Comparison of ENCODE assay signal across 8 cellular contexts in the genomic region with DNA sequence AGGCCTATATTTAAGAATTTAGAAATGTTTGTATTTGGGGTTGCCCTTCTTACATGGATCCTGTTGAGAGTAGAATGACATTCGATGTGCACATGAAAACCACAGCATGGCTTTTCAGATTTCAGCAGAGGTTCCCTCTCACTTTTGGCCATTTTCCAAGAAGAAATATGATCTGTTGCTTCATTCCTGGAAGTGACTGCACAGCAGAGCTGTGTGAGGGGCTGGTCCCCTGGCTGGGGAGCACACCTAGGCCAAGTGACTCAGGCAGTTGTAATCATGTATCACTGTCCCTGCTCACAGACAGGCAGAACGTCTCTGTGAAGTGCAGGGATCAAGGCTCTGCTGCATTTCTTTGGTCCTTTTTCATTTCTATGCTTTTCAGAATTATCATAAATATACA. TPM values are rescaled to one million over a fixed set of nuclear protein-coding genes. Genes with fewer than 3 reads are reported as not detected.
A peak's percentile ranks its signal among the peaks of the same experiment; 100 is the strongest.
DNase-seq lines count a peak whose midpoint lies in the region; TF ChIP-seq lines count a peak whose summit lies in the region.

No MANE protein-coding gene starts in this region.

- peaks cover 13% of the 10 kb centered on the region for H3F3A ChIP-seq in GM23248 (ENCODE audit: insufficient read depth)

- dilution Hi-C loops in mammary epithelial cell (cut with HindIII; ENCODE audit: low sequenced_read_pairs) = no loop called here

- CTCF ChIA-PET in mammary epithelial cell (lab: Charles Lee; ENCODE audit: low non-redundant PET) = no interaction called here

- H3K9me3 Mint-ChIP-seq in CD14-positive monocyte = no peaks in the 10 kb centered on the region

- no TSS peak for BruUV-seq in mammary epithelial cell (replicated peaks; lab: Mats Ljungman, UMichigan)

- no peak overlapping the region for H4K91ac ChIP-seq in neuronal stem cell (ENCODE audit: low read depth, low read length, poor library complexity)

- H3K4me1 ChIP-seq in GM23248 (ENCODE audit: insufficient read depth) = peaks cover 20% of the 10 kb centered on the region
- peaks cover 30% of the 10 kb centered on the region for H3K4me1 ChIP-seq in mammary epithelial cell (ENCODE audit: insufficient read depth, low read length)
- peaks cover 45% of the 10 kb centered on the region for H3K4me1 ChIP-seq in parathyroid adenoma
- peaks cover 0 to 26% (median 12%) of the 10 kb centered on the region in 4 donors for H3K4me1 ChIP-seq in sigmoid colon
- no peaks in the 10 kb centered on the region for H3K4me1 ChIP-seq in neuronal stem cell (ENCODE audit: control insufficient read depth in 2 of 2, insufficient read depth in 1 of 2, low read depth in 1 of 2, low read length in 2 of 2)

- H2AFZ ChIP-seq in GM23248 = no peak overlapping the region
- no peak overlapping the region for H2AFZ ChIP-seq in mammary epithelial cell (ENCODE audit: low read depth, low read length)
- H2AFZ ChIP-seq in parathyroid adenoma = no peak overlapping the region
- H2AFZ ChIP-seq in neuronal stem cell (ENCODE audit: low read length) = no peak overlapping the region

- H3K27me3 ChIP-seq in GM23248 (replicated peaks; ENCODE audit: insufficient read depth) = no peaks in the 10 kb centered on the region
- H3K27me3 ChIP-seq in mammary epithelial cell (ENCODE audit: insufficient read depth, low read length) = no peaks in the 10 kb centered on the region
- H3K27me3 ChIP-seq in parathyroid adenoma (ENCODE audit: control insufficient read depth, insufficient read depth, low read length) = no peaks in the 10 kb centered on the region
- H3K27me3 ChIP-seq in sigmoid colon = no peaks in the 10 kb centered on the region
- H3K27me3 ChIP-seq in neuronal stem cell (ENCODE audit: control insufficient read depth in 3 of 3, insufficient read depth in 3 of 3, low read depth in 1 of 3, low read length in 3 of 3) = no peaks in the 10 kb centered on the region

- H3K79me1 ChIP-seq in neuronal stem cell (ENCODE audit: low read depth, low read length) = no peaks in the 10 kb centered on the region

- intact Hi-C loops in mammary epithelial cell (cut with micrococcal nuclease) = loop anchor here (1.0 kb wide), 1 partner anchor 39 kb away; a partner anchor contains a TSS
- intact Hi-C loops in CD14-positive monocyte (cut with micrococcal nuclease) = no loop called here
- intact Hi-C loops in sigmoid colon (cut with DNase I) = no loop called here

- no peak overlapping the region for H2BK12ac ChIP-seq in neuronal stem cell (ENCODE audit: low read length)

- no peak overlapping the region for H3K4me2 ChIP-seq in GM23248 (ENCODE audit: unreplicated experiment)
- no peak overlapping the region for H3K4me2 ChIP-seq in mammary epithelial cell (ENCODE audit: insufficient read depth, low read depth, low read length)
- peak overlapping the region; percentile 69 for H3K4me2 ChIP-seq in parathyroid adenoma (ENCODE audit: low read length)
- no peak overlapping the region for H3K4me2 ChIP-seq in neuronal stem cell (ENCODE audit: insufficient read depth, low read length, poor library complexity, severe bottlenecking)

- H4K8ac ChIP-seq in neuronal stem cell (ENCODE audit: low read depth, low read length) = no peak overlapping the region

- H3K27ac Mint-ChIP-seq in CD14-positive monocyte = peak overlapping the region in 1 of 7 donors; percentile 13

- no peak overlapping the region for H3K14ac ChIP-seq in neuronal stem cell (ENCODE audit: low read length)

- no peak for TF ChIP-seq POLR2A in sigmoid colon (IDR thresholded peaks at IDR 0.05)

- no peaks in the 10 kb centered on the region for H3K9me2 ChIP-seq in GM23248 (ENCODE audit: insufficient read depth)

- H3K27ac ChIP-seq in GM23248 = no peak overlapping the region
- H3K27ac ChIP-seq in mammary epithelial cell (ENCODE audit: insufficient read depth, low read depth, low read length) = no peak overlapping the region
- H3K27ac ChIP-seq in parathyroid adenoma = peak overlapping the region; percentile 91
- H3K27ac ChIP-seq in sigmoid colon = peak overlapping the region in 1 of 4 donors; percentile 70
- H3K27ac ChIP-seq in neuronal stem cell (replicated peaks; ENCODE audit: low read length) = no peak overlapping the region

- H2BK120ac ChIP-seq in neuronal stem cell (ENCODE audit: low read depth, low read length) = no peak overlapping the region

- DNase-seq in GM23248 (peak; percentile 74), NCI-H2107 treated with DMSO at 0.1 percent for 48 hours (lab: John Stamatoyannopoulos, UW; ENCODE audit: unreplicated experiment) (peak; percentile 86), mammary epithelial cell (peak; percentile 80), T-helper 9 cell (no peak), CD14-positive monocyte (ENCODE audit: low spot score) (no peak), sigmoid colon (no peak), neuronal stem cell (ENCODE audit: low spot score) (no peak)

- H3K27me3 Mint-ChIP-seq in CD14-positive monocyte (ENCODE audit: low read depth in 3 of 3) = no peaks in the 10 kb centered on the region

- TF ChIP-seq EP300 in sigmoid colon (IDR thresholded peaks at IDR 0.05) = no peak

- in situ Hi-C loops in GM23248 (cut with MboI) = no loop called here
- in situ Hi-C loops in mammary epithelial cell (cut with MboI; ENCODE audit: low sequenced_read_pairs in 2 of 2) = no loop called here

- peaks cover 25% of the 10 kb centered on the region for H3K36me3 ChIP-seq in GM23248 (ENCODE audit: low read depth)
- peaks cover 25% of the 10 kb centered on the region for H3K36me3 ChIP-seq in mammary epithelial cell (ENCODE audit: insufficient read depth, low read length)
- H3K36me3 ChIP-seq in parathyroid adenoma (ENCODE audit: control insufficient read depth, insufficient read depth, low read length) = peaks cover 9% of the 10 kb centered on the region
- H3K36me3 ChIP-seq in sigmoid colon = peaks cover 7 to 70% (median 25%) of the 10 kb centered on the region in 4 donors
- H3K36me3 ChIP-seq in neuronal stem cell (replicated peaks in 1 of 2; ENCODE audit: control insufficient read depth in 2 of 2, insufficient read depth in 2 of 2, low read length in 2 of 2) = peaks cover 24 to 100% of the 10 kb centered on the region in 2 donors

- peaks cover 2% of the 10 kb centered on the region for H3K4me1 Mint-ChIP-seq in CD14-positive monocyte

- no peak overlapping the region for H2BK15ac ChIP-seq in neuronal stem cell (ENCODE audit: low read length)

- H4K20me1 ChIP-seq in GM23248 (ENCODE audit: insufficient read depth) = no peaks in the 10 kb centered on the region
- H4K20me1 ChIP-seq in mammary epithelial cell (ENCODE audit: insufficient read depth, low read length) = no peaks in the 10 kb centered on the region

- H3K4ac ChIP-seq in neuronal stem cell (ENCODE audit: low read length) = no peak overlapping the region

- no peak overlapping the region for H2AK5ac ChIP-seq in neuronal stem cell (ENCODE audit: low read depth, low read length)

- 27 to 34% methylated on average over 2 of the region's 2 CpGs for WGBS in GM23248 (ENCODE audit: low coverage in 1 of 2, low lambda C conversion rate in 2 of 2, missing lambda C conversion rate in 2 of 2), 2 experiments
- 4% methylated on average over 2 of the region's 2 CpGs for WGBS in mammary epithelial cell (ENCODE audit: low coverage, missing lambda C conversion rate)
- 38 to 73% methylated on average over 2 of the region's 2 CpGs for WGBS in sigmoid colon, 2 donors
- WGBS in neuronal stem cell (ENCODE audit: extremely low coverage in 2 of 2, insufficient read length in 2 of 2, insufficient replicate concordance in 1 of 2), 2 donors = no CpG with 5 or more reads among the region's 2 CpGs

- H3K4me3 ChIP-seq in GM23248 (no peak overlapping the region), mammary epithelial cell (replicated peaks in 1 of 3; ENCODE audit: insufficient read depth in 1 of 3, low read depth in 2 of 3, low read length in 3 of 3) (no peak overlapping the region), parathyroid adenoma (ENCODE audit: low read depth, low read length) (peak overlapping the region; percentile 11), sigmoid colon (no peak overlapping the region), neuronal stem cell (ENCODE audit: low read length in 2 of 2) (no peak overlapping the region)

- TF ChIP-seq CTCF in mammary epithelial cell (conservative IDR thresholded peaks at IDR 0.05 in 1 of 2, IDR thresholded peaks at IDR 0.05 in 1 of 2; ENCODE audit: extremely low read depth in 1 of 2, insufficient read depth in 1 of 2, low read depth in 1 of 2, low read length in 2 of 2) (no peak), parathyroid adenoma (IDR thresholded peaks at IDR 0.05) (no peak), CD14-positive monocyte (IDR thresholded peaks at IDR 0.05) (no peak), sigmoid colon (IDR thresholded peaks at IDR 0.05) (no peak)

- H3K79me2 ChIP-seq in GM23248 (ENCODE audit: insufficient read depth) (no peaks in the 10 kb centered on the region), mammary epithelial cell (ENCODE audit: insufficient read depth, low read length) (no peaks in the 10 kb centered on the region), parathyroid adenoma (peaks cover 8% of the 10 kb centered on the region)

- no peaks in the 10 kb centered on the region for H3K9me3 ChIP-seq in GM23248 (ENCODE audit: low read depth)
- H3K9me3 ChIP-seq in mammary epithelial cell (replicated peaks; ENCODE audit: insufficient read depth, low read length) = no peaks in the 10 kb centered on the region
- no peaks in the 10 kb centered on the region for H3K9me3 ChIP-seq in parathyroid adenoma (ENCODE audit: control insufficient read depth, low read length)
- no peaks in the 10 kb centered on the region for H3K9me3 ChIP-seq in sigmoid colon
- peaks cover 0 to 7% of the 10 kb centered on the region in 2 donors for H3K9me3 ChIP-seq in neuronal stem cell (replicated peaks in 1 of 2; ENCODE audit: control insufficient read depth in 2 of 2, insufficient read depth in 1 of 2, low read depth in 1 of 2, low read length in 2 of 2)

- no peak overlapping the region for H3K9ac ChIP-seq in GM23248
- no peak overlapping the region for H3K9ac ChIP-seq in mammary epithelial cell (ENCODE audit: insufficient read depth, low read length)
- H3K9ac ChIP-seq in parathyroid adenoma = no peak overlapping the region
- H3K9ac ChIP-seq in neuronal stem cell (ENCODE audit: low read depth, low read length, poor library complexity) = no peak overlapping the region

- no peak overlapping the region for H2BK5ac ChIP-seq in neuronal stem cell (ENCODE audit: low read length)

- H3K18ac ChIP-seq in neuronal stem cell (ENCODE audit: low read length) = no peak overlapping the region

- peaks cover 79 to 95% of the 10 kb centered on the region in 2 donors for H3K36me3 Mint-ChIP-seq in CD14-positive monocyte

- no peak overlapping the region for H3K23ac ChIP-seq in neuronal stem cell (ENCODE audit: low read depth, low read length, poor library complexity)

- H3K4me3 Mint-ChIP-seq in CD14-positive monocyte = no peak overlapping the region

RNA-seq across cellular contexts. Expression of a gene that starts 32.3 kb away (rescaled TPM):
- total RNA-seq in GM23248 (2014; rRNA removed; shearing (Covaris generic)) = not detected in 2 replicates
- 0.16 TPM in 1 of 2 replicates, not detected in the other for polyA plus RNA-seq in GM23248 (2016; fragmentation: Nextera tagmentation; extraction: Ambion mirVana)
- under 1 TPM in 1 of 2 donors, not detected in 1; 0.17 TPM for total RNA-seq in mammary epithelial cell
- polyA plus RNA-seq in mammary epithelial cell = not detected
- not detected for polyA minus RNA-seq in mammary epithelial cell
- polyA plus RNA-seq in CD14-positive monocyte = not detected
- 1 to 10 TPM in 3 of 4 donors, under 1 TPM in 1; 0.36 to 9.2 (median 3.0) TPM for total RNA-seq in sigmoid colon
- 1 to 10 TPM in 2 of 3 donors, under 1 TPM in 1; 0.60 to 3.5 (median 1.6) TPM for polyA plus RNA-seq in sigmoid colon
- polyA plus RNA-seq in neuronal stem cell (2013, experiment 1 of 2) = 0.20 TPM
- polyA plus RNA-seq in neuronal stem cell (2013, experiment 2 of 2) = 0.22 TPM

RNA-seq across cellular contexts. Expression of a gene that starts 39.3 kb away (rescaled TPM):
- total RNA-seq in GM23248 (2014; rRNA removed; shearing (Covaris generic)) = 16.4 and 22.6 TPM in 2 replicates
- 12.2 and 14.6 TPM in 2 replicates for polyA plus RNA-seq in GM23248 (2016; fragmentation: Nextera tagmentation; extraction: Ambion mirVana)
- 10 to 100 TPM; 16.7 to 17.7 TPM for total RNA-seq in mammary epithelial cell
- polyA plus RNA-seq in mammary epithelial cell = 11.0 TPM
- 20.8 TPM for polyA minus RNA-seq in mammary epithelial cell
- polyA plus RNA-seq in CD14-positive monocyte = 10 to 100 TPM; 24.7 to 30.4 TPM
- total RNA-seq in sigmoid colon = 10 to 100 TPM; 17.6 to 26.4 (median 25.0) TPM
- 10 to 100 TPM; 17.5 to 31.2 (median 28.7) TPM for polyA plus RNA-seq in sigmoid colon
- polyA plus RNA-seq in neuronal stem cell (2013, experiment 1 of 2) = 18.8 TPM
- 18.5 TPM for polyA plus RNA-seq in neuronal stem cell (2013, experiment 2 of 2)

Comparison
In these comparisons a context has a peak if more than half of its experiments do, and no peak if none do; other contexts are left out.
1. DNase-seq: peak in GM23248 (single experiment), NCI-H2107 treated with DMSO at 0.1 percent for 48 hours (single experiment) and mammary epithelial cell (single experiment); none in T-helper 9 cell (single experiment), CD14-positive monocyte (single experiment), sigmoid colon (single experiment) and neuronal stem cell (single experiment).